ENCODE assay signal across 8 cellular contexts in genomic region chr2:159797468-159798375, GRCh38. TPM values are rescaled to one million over a fixed set of nuclear protein-coding genes. Genes with fewer than 3 reads are reported as not detected.
DNase-seq lines count a peak whose midpoint lies in the region; ATAC-seq, FAIRE-seq and TF ChIP-seq lines count a peak whose summit lies in the region.

Gene CD302 (minus strand): TSS chr2:159798208. CDS start chr2:159798198, 10 bp downstream.

- H3K4me2 ChIP-seq in HepG2 (ENCODE audit: low read depth, low read length) = peak within 1 kb of the TSS; percentile 81

- H3K4me1 ChIP-seq in HepG2 (ENCODE audit: insufficient read depth, low read length) = peaks cover 43% of the 10 kb centered on the region

- intact Hi-C loops in activated B cell treated with CpG ODN at 0.5 μM for 24 hours (cut with micrococcal nuclease) = no loop called here
- intact Hi-C loops in HepG2 (cut with micrococcal nuclease; ENCODE audit: unreplicated experiment) = loop anchor here (5.0 to 10.0 kb wide), 2 partner anchors 85 to 183 kb away; partner anchors contain the start of genes BAZ2B and MARCHF7

- peak within 1 kb of the TSS; percentile 69 to 92 (median 74) for H3K4me3 ChIP-seq in HepG2 (replicated peaks in 1 of 3; ENCODE audit: insufficient read depth in 1 of 3, low read depth in 2 of 3, low read length in 3 of 3)

- no peaks in the 10 kb centered on the region for H4K20me1 ChIP-seq in HepG2 (ENCODE audit: insufficient read depth, low read length)

- TF ChIP-seq RAD21 in HepG2 (CRISPR knock-in tag; IDR thresholded peaks at IDR 0.05) = peak; percentile 51; the same call in 1 of the 2 replicates

- peak within 1 kb of the TSS; percentile 3 for H2AFZ ChIP-seq in HepG2 (ENCODE audit: low read length)

- no peaks in the 10 kb centered on the region for H3K9me3 Mint-ChIP-seq in activated B cell treated with CpG ODN at 0.5 μM for 24 hours

- POLR2A ChIA-PET in activated B cell treated with CpG ODN at 0.5 μM for 24 hours (lab: Charles Lee) (interaction anchor here (1.0 kb wide), 1 partner anchor 107 kb away, joined by 3 read pairs; the partner anchor contains the start of gene LY75), HepG2 (lab: Yijun Ruan, JAX) (interaction anchor here (0.7 to 1.2 kb wide), 4 partner anchors 85 to 519 kb away, joined by 3 to 4 read pairs (median 4); partner anchors contain the start of gene MARCHF7)

- H3K36me3 Mint-ChIP-seq in activated B cell treated with CpG ODN at 0.5 μM for 24 hours (ENCODE audit: low read depth) = peaks cover 2% of the 10 kb centered on the region

- ATAC-seq in GM19452 (IDR thresholded peaks at IDR 0.05; ENCODE audit: unreplicated experiment) (peak; percentile 62), activated B cell treated with CpG ODN at 0.5 μM for 24 hours (ENCODE audit: low read depth) (peak; percentile 78), HepG2 (peak; percentile 89)

- TSS peak; percentile 71 for BruUV-seq in HepG2 (replicated peaks; lab: Mats Ljungman, UMichigan)

- no peaks in the 10 kb centered on the region for H3K9me3 ChIP-seq in HepG2 (ENCODE audit: low read length)

- under 1% methylated on average over 34 of the region's 83 CpGs for WGBS in HepG2 (ENCODE audit: low lambda C conversion rate)

- DNase-seq in COR-L47 (lab: John Stamatoyannopoulos, UW) = peak; percentile 38
- peak; percentile 44 for DNase-seq in HTR-8/SVneo (ENCODE audit: insufficient read length, low spot score)
- DNase-seq in activated B cell treated with CpG ODN at 0.5 μM for 24 hours = peak; percentile 33
- DNase-seq in dedifferentiated amniotic fluid mesenchymal stem cell (ENCODE audit: extremely low spot score) = peak; percentile 37
- peak; percentile 68 for DNase-seq in HepG2 (ENCODE audit: low spot score)
- peak; percentile 13 to 21 for DNase-seq in stimulated activated CD4-positive, alpha-beta T cell treated with anti-CD3 and anti-CD28 coated beads, Interleukin-2, amount 100 ng/mL, for 48 hours
- DNase-seq in central memory CD4-positive, alpha-beta T cell = no peak

- no peaks in the 10 kb centered on the region for H3K36me3 ChIP-seq in HepG2 (replicated peaks in 1 of 2; ENCODE audit: control insufficient read depth in 1 of 2, insufficient read depth in 2 of 2, low read length in 2 of 2)

- H3K79me2 ChIP-seq in HepG2 (ENCODE audit: insufficient read depth, low read length) = peaks cover 11% of the 10 kb centered on the region

- peaks cover 31% of the 10 kb centered on the region for H3K4me1 Mint-ChIP-seq in activated B cell treated with CpG ODN at 0.5 μM for 24 hours

- TF ChIP-seq EP300 in HepG2 (IDR thresholded peaks at IDR 0.05; ENCODE audit: low read depth in 2 of 2, low read length in 2 of 2) = 0 out of 4 replicates have a peak, but pooled peaks of 1 of the 2 experiments have one; percentile 45
- no peak for TF ChIP-seq EP300 in HepG2 (CRISPR knock-in tag; IDR thresholded peaks at IDR 0.05; ENCODE audit: borderline replicate concordance)

- TF ChIP-seq CTCF in activated B cell treated with CpG ODN at 0.5 μM for 24 hours (IDR thresholded peaks at IDR 0.05) (no peak), HepG2 (CRISPR knock-in tag; IDR thresholded peaks at IDR 0.05) (no peak)

- peak within 1 kb of the TSS; percentile 77 for H3K9ac ChIP-seq in HepG2 (ENCODE audit: insufficient read depth, low read depth, low read length)

- H3K27ac ChIP-seq in HepG2 (ENCODE audit: extremely low read length, insufficient read depth, low read length) = peak within 1 kb of the TSS; percentile 79

- in situ Hi-C loops in HepG2 (cut with HindIII; ENCODE audit: extremely low pct_ligation_motif_present, low pct_unique_long_range_greater_than_20kb) = no loop called here

- peak within 1 kb of the TSS; percentile 85 for H3K4me3 Mint-ChIP-seq in activated B cell treated with CpG ODN at 0.5 μM for 24 hours

- H3K27me3 Mint-ChIP-seq in activated B cell treated with CpG ODN at 0.5 μM for 24 hours = peaks cover 13% of the 10 kb centered on the region

- no peak within 1 kb of the TSS for H3K27ac Mint-ChIP-seq in activated B cell treated with CpG ODN at 0.5 μM for 24 hours

- no peaks in the 10 kb centered on the region for H3K27me3 ChIP-seq in HepG2 (ENCODE audit: control insufficient read depth in 1 of 2, insufficient read depth in 2 of 2, low read length in 2 of 2)

- CTCF ChIA-PET in activated B cell treated with CpG ODN at 0.5 μM for 24 hours (lab: Charles Lee) = no interaction called here
- CTCF ChIA-PET in HepG2 (lab: Yijun Ruan, JAX; ENCODE audit: low intra/inter-chr PET ratio, low total read pairs) = no interaction called here

- FAIRE-seq in HTR-8/SVneo (lab: Jason Lieb, UNC) = peak; percentile 46
- FAIRE-seq in HepG2 (lab: Jason Lieb, UNC) = peak; percentile 75

- peak; percentile 55 to 56; a peak in 3 of 4 replicates for TF ChIP-seq POLR2A in HepG2 (IDR thresholded peaks at IDR 0.05; ENCODE audit: insufficient read depth in 1 of 2, low read depth in 2 of 2, low read length in 2 of 2)

TF ChIP-seq in HepG2, 621 proteins besides CTCF, POLR2A, EP300 and RAD21 (continues in another document):
- TF ChIP-seq ZNF121 (CRISPR knock-in tag; IDR thresholded peaks at IDR 0.05) = no peak; the same call in 1 of the 2 replicates
- no peak for TF ChIP-seq NFKBIZ (CRISPR knock-in tag; IDR thresholded peaks at IDR 0.05)
- TF ChIP-seq, protein P1, sequence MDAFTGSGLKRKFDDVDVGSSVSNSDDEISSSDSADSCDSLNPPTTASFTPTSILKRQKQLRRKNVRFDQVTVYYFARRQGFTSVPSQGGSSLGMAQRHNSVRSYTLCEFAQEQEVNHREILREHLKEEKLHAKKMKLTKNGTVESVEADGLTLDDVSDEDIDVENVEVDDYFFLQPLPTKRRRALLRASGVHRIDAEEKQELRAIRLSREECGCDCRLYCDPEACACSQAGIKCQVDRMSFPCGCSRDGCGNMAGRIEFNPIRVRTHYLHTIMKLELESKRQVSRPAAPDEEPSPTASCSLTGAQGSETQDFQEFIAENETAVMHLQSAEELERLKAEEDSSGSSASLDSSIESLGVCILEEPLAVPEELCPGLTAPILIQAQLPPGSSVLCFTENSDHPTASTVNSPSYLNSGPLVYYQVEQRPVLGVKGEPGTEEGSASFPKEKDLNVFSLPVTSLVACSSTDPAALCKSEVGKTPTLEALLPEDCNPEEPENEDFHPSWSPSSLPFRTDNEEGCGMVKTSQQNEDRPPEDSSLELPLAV (CRISPR knock-in tag; conservative IDR thresholded peaks at IDR 0.05; ENCODE audit: low read depth) = peak; percentile 97; the same call in 1 of the 2 replicates
- no peak for TF ChIP-seq SMYD3 (CRISPR knock-in tag; IDR thresholded peaks at IDR 0.05)
- TF ChIP-seq MIER3 (CRISPR knock-in tag; IDR thresholded peaks at IDR 0.05; ENCODE audit: borderline replicate concordance) = peak; percentile 41; the same call in 1 of the 2 replicates
- TF ChIP-seq ZNF3 (CRISPR knock-in tag; IDR thresholded peaks at IDR 0.05) = no peak
- TF ChIP-seq EED (CRISPR knock-in tag; IDR thresholded peaks at IDR 0.05) = peak; percentile 99
- TF ChIP-seq TFAP4 (IDR thresholded peaks at IDR 0.05; ENCODE audit: borderline replicate concordance, low read depth) = no peak

RNA-seq across cellular contexts. Expression of gene CD302, which starts in this region (rescaled TPM):
- total RNA-seq in activated B cell treated with CpG ODN at 0.5 μM for 24 hours (1.2 and 1.5 TPM in 2 replicates), HepG2 (2016; rRNA removed; fragmentation: Illumina TruSeq; extraction: Trizol) (5.6 and 8.0 TPM in 2 replicates)
- 1.4 and 1.7 TPM in 2 replicates for total RNA-seq in HepG2 (2016; cell fraction: cytosol; rRNA removed; fragmentation: Illumina TruSeq; extraction: Trizol; ENCODE audit: low read depth)
- 5.5 and 7.6 TPM in 2 replicates for total RNA-seq in HepG2 (2016; cell fraction: insoluble cytoplasmic fraction; rRNA removed; fragmentation: Illumina TruSeq; extraction: Trizol)
- 3.5 and 4.0 TPM in 2 replicates for total RNA-seq in HepG2 (2016; cell fraction: membrane; rRNA removed; fragmentation: Illumina TruSeq; extraction: Trizol)
- total RNA-seq in HepG2 (2016; cell fraction: nucleus; rRNA removed; fragmentation: Illumina TruSeq; extraction: Trizol) = 8.1 and 9.2 TPM in 2 replicates
- 15.6 and 16.0 TPM in 2 replicates for polyA plus RNA-seq in HepG2 (2011; rRNA removed)
- polyA plus RNA-seq in HepG2 (2011; cell fraction: cytosol; rRNA removed) = 6.9 and 14.7 TPM in 2 replicates
- polyA plus RNA-seq in HepG2 (2011; cell fraction: nucleus; rRNA removed) = 2.4 and 4.1 TPM in 2 replicates
- polyA plus RNA-seq in HepG2 (2012) = 14.4 and 16.4 TPM in 2 replicates
- 2.1 and 2.3 TPM in 2 replicates for polyA plus RNA-seq in HepG2 (2016; cell fraction: cytosol; fragmentation: Illumina TruSeq; extraction: Trizol; ENCODE audit: low read depth)
- 9.4 and 9.8 TPM in 2 replicates for polyA plus RNA-seq in HepG2 (2016; cell fraction: insoluble cytoplasmic fraction; fragmentation: Illumina TruSeq; extraction: Trizol; ENCODE audit: low read depth)
- polyA plus RNA-seq in HepG2 (2016; cell fraction: membrane; fragmentation: Illumina TruSeq; extraction: Trizol; ENCODE audit: low read depth) = 4.1 and 4.5 TPM in 2 replicates
- polyA plus RNA-seq in HepG2 (2016; cell fraction: nucleus; fragmentation: Illumina TruSeq; extraction: Trizol; ENCODE audit: insufficient read depth, low read depth) = 12.9 and 15.8 TPM in 2 replicates
- 3.5 TPM in 1 of 2 replicates, not detected in the other for polyA minus RNA-seq in HepG2 (2011; rRNA and poly(A)+ RNA removed; ENCODE audit: low replicate concordance)
- polyA minus RNA-seq in HepG2 (2011; cell fraction: cytosol; rRNA and poly(A)+ RNA removed) = 11.8 and 16.6 TPM in 2 replicates
- 7.7 and 12.2 TPM in 2 replicates for polyA minus RNA-seq in HepG2 (2011; cell fraction: nucleus; rRNA and poly(A)+ RNA removed)
